In genomic region chr3:41290736-41291135, GRCh38 we compare ENCODE assay signal across 34 cellular contexts.
A peak's percentile ranks its signal among the peaks of the same experiment; 100 is the strongest.
DNase-seq lines count a peak whose midpoint lies in the region; ATAC-seq and TF ChIP-seq lines count a peak whose summit lies in the region.
"Had no signal": no experiment of that assay in that cellular context is flagged by ENCODE, and none has a peak within 500 bp of the region (broad histone marks: within the 10 kb centered on the region; RNA-seq: fewer than 3 reads in every experiment).

No MANE protein-coding gene starts in this region.

- no peak for TF ChIP-seq CTCF in glutamatergic neuron (IDR thresholded peaks at IDR 0.05; ENCODE audit: partially characterized antibody, unreplicated experiment)

- no peak overlapping the region for H3K4me3 Mint-ChIP-seq in activated T-helper 17 cell treated with anti-CD3 and anti-CD28 coated beads, Interleukin-2, amount 50 U/mL, for 72 hours
- H3K4me3 Mint-ChIP-seq in glutamatergic neuron (ENCODE audit: unreplicated experiment) = peak overlapping the region; percentile 3
- H3K4me3 Mint-ChIP-seq in activated CD8-positive, alpha-beta memory T cell treated with anti-CD3 and anti-CD28 coated beads, Interleukin-2, amount 10 ng/mL, durations not matched to agents 7 days and 5 days = no peak overlapping the region
- H3K4me3 Mint-ChIP-seq: activated naive CD8-positive, alpha-beta T cell treated with anti-CD3 and anti-CD28 coated beads for 36 hours; CD14-positive monocyte; naive B cell; stimulated activated effector memory CD8-positive, alpha-beta T cell treated with anti-CD3 and anti-CD28 coated beads, Interleukin-12 subunit alpha, Interleukin-12 subunit beta, amount 100 ng/mL, for 72 hours had no signal

- no peaks in the 10 kb centered on the region for H3K9me3 Mint-ChIP-seq in activated T-helper 17 cell treated with anti-CD3 and anti-CD28 coated beads, Interleukin-2, amount 50 U/mL, for 72 hours
- H3K9me3 Mint-ChIP-seq in glutamatergic neuron (ENCODE audit: unreplicated experiment) = no peaks in the 10 kb centered on the region
- H3K9me3 Mint-ChIP-seq in activated CD8-positive, alpha-beta memory T cell treated with anti-CD3 and anti-CD28 coated beads, Interleukin-2, amount 10 ng/mL, durations not matched to agents 7 days and 5 days (ENCODE audit: low read depth) = no peaks in the 10 kb centered on the region
- H3K9me3 Mint-ChIP-seq: activated naive CD8-positive, alpha-beta T cell treated with anti-CD3 and anti-CD28 coated beads for 36 hours; naive B cell; stimulated activated effector memory CD8-positive, alpha-beta T cell treated with anti-CD3 and anti-CD28 coated beads, Interleukin-12 subunit alpha, Interleukin-12 subunit beta, amount 100 ng/mL, for 72 hours had no signal

- H3K27me3 Mint-ChIP-seq in activated T-helper 17 cell treated with anti-CD3 and anti-CD28 coated beads, Interleukin-2, amount 50 U/mL, for 72 hours = no peaks in the 10 kb centered on the region
- no peaks in the 10 kb centered on the region for H3K27me3 Mint-ChIP-seq in glutamatergic neuron (ENCODE audit: unreplicated experiment)
- no peaks in the 10 kb centered on the region for H3K27me3 Mint-ChIP-seq in activated CD8-positive, alpha-beta memory T cell treated with anti-CD3 and anti-CD28 coated beads, Interleukin-2, amount 10 ng/mL, durations not matched to agents 7 days and 5 days
- H3K27me3 Mint-ChIP-seq: activated naive CD8-positive, alpha-beta T cell treated with anti-CD3 and anti-CD28 coated beads for 36 hours; naive B cell had no signal

- ATAC-seq in activated T-helper 17 cell treated with anti-CD3 and anti-CD28 coated beads, Interleukin-2, amount 50 U/mL, for 72 hours (replicated peaks) = no peak
- ATAC-seq in activated CD8-positive, alpha-beta memory T cell treated with anti-CD3 and anti-CD28 coated beads, Interleukin-2, amount 10 ng/mL, durations not matched to agents 7 days and 5 days = no peak
- ATAC-seq: left ventricle myocardium superior; psoas muscle; stimulated activated effector memory CD8-positive, alpha-beta T cell treated with anti-CD3 and anti-CD28 coated beads, Interleukin-12 subunit alpha, Interleukin-12 subunit beta, amount 100 ng/mL, for 72 hours had no signal

- H3K27ac ChIP-seq in caudate nucleus (ENCODE audit: low read depth, low read length) = no peak overlapping the region
- H3K27ac ChIP-seq: colonic mucosa, epithelial cell of prostate, Peyer's patch, psoas muscle, SJCRH30, WERI-Rb-1 had no signal

- CTCF ChIA-PET in activated CD8-positive, alpha-beta memory T cell treated with anti-CD3 and anti-CD28 coated beads, Interleukin-2, amount 10 ng/mL, durations not matched to agents 7 days and 5 days (lab: Charles Lee) = no interaction called here

- H3K4me1 Mint-ChIP-seq in activated T-helper 17 cell treated with anti-CD3 and anti-CD28 coated beads, Interleukin-2, amount 50 U/mL, for 72 hours = no peaks in the 10 kb centered on the region
- peaks cover 25% of the 10 kb centered on the region for H3K4me1 Mint-ChIP-seq in glutamatergic neuron (ENCODE audit: low read depth, unreplicated experiment)
- H3K4me1 Mint-ChIP-seq in activated CD8-positive, alpha-beta memory T cell treated with anti-CD3 and anti-CD28 coated beads, Interleukin-2, amount 10 ng/mL, durations not matched to agents 7 days and 5 days = peaks cover 5% of the 10 kb centered on the region
- H3K4me1 Mint-ChIP-seq: CD14-positive monocyte, naive B cell had no signal

- H3K36me3 Mint-ChIP-seq in activated T-helper 17 cell treated with anti-CD3 and anti-CD28 coated beads, Interleukin-2, amount 50 U/mL, for 72 hours (ENCODE audit: low read depth) = no peaks in the 10 kb centered on the region
- no peaks in the 10 kb centered on the region for H3K36me3 Mint-ChIP-seq in glutamatergic neuron (ENCODE audit: unreplicated experiment)
- no peaks in the 10 kb centered on the region for H3K36me3 Mint-ChIP-seq in activated CD8-positive, alpha-beta memory T cell treated with anti-CD3 and anti-CD28 coated beads, Interleukin-2, amount 10 ng/mL, durations not matched to agents 7 days and 5 days
- H3K36me3 Mint-ChIP-seq: activated naive CD8-positive, alpha-beta T cell treated with anti-CD3 and anti-CD28 coated beads for 36 hours; CD14-positive monocyte; naive B cell; stimulated activated effector memory CD8-positive, alpha-beta T cell treated with anti-CD3 and anti-CD28 coated beads, Interleukin-12 subunit alpha, Interleukin-12 subunit beta, amount 100 ng/mL, for 72 hours had no signal

- DNase-seq in NCI-H2171 treated with DMSO at 0.1 percent for 48 hours (lab: John Stamatoyannopoulos, UW) = peak; percentile 13
- no peak for DNase-seq in NCI-H2171 (lab: John Stamatoyannopoulos, UW)
- no peak for DNase-seq in glutamatergic neuron
- DNase-seq in retina = peak; percentile 16
- no peak for DNase-seq in stimulated activated CD8-positive, alpha-beta memory T cell treated with anti-CD3 and anti-CD28 coated beads, Interleukin-4, amount 100 ng/mL, for 48 hours
- no peak for DNase-seq in activated CD8-positive, alpha-beta memory T cell treated with anti-CD3 and anti-CD28 coated beads, Interleukin-2, amount 10 ng/mL, durations not matched to agents 7 days and 5 days
- DNase-seq in caudate nucleus (lab: John Stamatoyannopoulos, UW) = no peak
- DNase-seq: 8988T; activated CD4-positive, alpha-beta T cell treated with anti-CD3 and anti-CD28 coated beads for 48 hours; activated effector memory CD4-positive, alpha-beta T cell treated with anti-CD3 and anti-CD28 coated beads, Interleukin-2, amount 50 U/mL, for 16 hours; activated naive CD8-positive, alpha-beta T cell treated with anti-CD3 and anti-CD28 coated beads for 36 hours; activated T-cell treated with anti-CD3 and anti-CD28 coated beads, Interleukin-2, amount 50 U/mL, for 1 hour; colonic mucosa; DMS79; effector CD8-positive, alpha-beta T cell; GF-D8; islet precursor cell; left ventricle myocardium superior; naive B cell; NCI-H1092; NCI-H187; NCI-H345; Peyer's patch; psoas muscle; SJCRH30; stimulated activated CD4-positive, alpha-beta T cell treated with anti-CD3 and anti-CD28 coated beads, Interleukin-15, amount 100 ng/mL, for 24 hours; stimulated activated CD4-positive, alpha-beta T cell treated with anti-CD3 and anti-CD28 coated beads, Interleukin-4, amount 100 ng/mL, for 4 hours; T1000; trophoblast cell; WERI-Rb-1 had no signal

- H3K27ac Mint-ChIP-seq in activated T-helper 17 cell treated with anti-CD3 and anti-CD28 coated beads, Interleukin-2, amount 50 U/mL, for 72 hours = peak overlapping the region; percentile 2
- peak overlapping the region; percentile 83 for H3K27ac Mint-ChIP-seq in glutamatergic neuron (ENCODE audit: unreplicated experiment)
- H3K27ac Mint-ChIP-seq in activated CD8-positive, alpha-beta memory T cell treated with anti-CD3 and anti-CD28 coated beads, Interleukin-2, amount 10 ng/mL, durations not matched to agents 7 days and 5 days = no peak overlapping the region
- H3K27ac Mint-ChIP-seq: activated naive CD8-positive, alpha-beta T cell treated with anti-CD3 and anti-CD28 coated beads for 36 hours; CD14-positive monocyte; naive B cell; stimulated activated effector memory CD8-positive, alpha-beta T cell treated with anti-CD3 and anti-CD28 coated beads, Interleukin-12 subunit alpha, Interleukin-12 subunit beta, amount 100 ng/mL, for 72 hours had no signal

Comparison
In these comparisons a context has a peak if more than half of its experiments do, and no peak if none do; other contexts are left out.
1. DNase-seq: peak in NCI-H2171 treated with DMSO at 0.1 percent for 48 hours (single experiment) and retina (single experiment); none in NCI-H2171 (single experiment), glutamatergic neuron (single experiment), stimulated activated CD8-positive, alpha-beta memory T cell treated with anti-CD3 and anti-CD28 coated beads, Interleukin-4, amount 100 ng/mL, for 48 hours (single experiment), activated CD8-positive, alpha-beta memory T cell treated with anti-CD3 and anti-CD28 coated beads, Interleukin-2, amount 10 ng/mL, durations not matched to agents 7 days and 5 days (single experiment) and caudate nucleus (0 of 61).